ENCODE assay signal across 8 cellular contexts in the genomic region with DNA sequence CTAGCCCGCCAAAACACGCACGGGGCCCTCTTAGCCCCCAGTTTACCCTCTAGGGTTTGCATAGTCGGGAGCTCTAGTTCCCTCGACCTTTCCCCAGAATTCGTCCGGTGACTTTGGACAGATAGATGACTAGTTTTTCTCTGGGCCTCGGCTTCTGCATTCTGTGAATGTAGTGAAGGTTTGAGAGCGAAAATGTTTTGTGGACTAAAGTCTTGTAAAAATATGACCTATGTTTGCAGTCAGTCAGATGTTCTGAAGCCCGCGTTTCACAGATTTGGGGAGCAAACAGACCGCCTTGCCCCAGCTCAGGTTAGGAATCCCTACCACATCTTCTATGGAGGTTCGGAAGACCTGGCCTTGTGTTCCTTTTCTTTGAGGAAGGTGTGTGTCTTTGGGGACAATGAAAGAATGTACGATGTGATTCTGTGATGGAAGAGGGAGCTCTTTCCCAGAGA. TPM values are rescaled to one million over a fixed set of nuclear protein-coding genes. Genes with fewer than 3 reads are reported as not detected.
DNase-seq lines count a peak whose midpoint lies in the region; ATAC-seq lines count a peak whose summit lies in the region.

No MANE protein-coding gene starts in this region.

- peaks cover 21% of the 10 kb centered on the region for H3K36me3 Mint-ChIP-seq in activated CD8-positive, alpha-beta T cell treated with anti-CD3 and anti-CD28 coated beads, Interleukin-2, amount 10 ng/mL, durations not matched to agents 7 days and 5 days (ENCODE audit: low read depth)

- no peak for ATAC-seq in activated CD8-positive, alpha-beta T cell treated with anti-CD3 and anti-CD28 coated beads, Interleukin-2, amount 10 ng/mL, durations not matched to agents 7 days and 5 days
- no peak for ATAC-seq in GM21723 (IDR thresholded peaks at IDR 0.05; ENCODE audit: unreplicated experiment)

- CTCF ChIA-PET in activated CD8-positive, alpha-beta T cell treated with anti-CD3 and anti-CD28 coated beads, Interleukin-2, amount 10 ng/mL, durations not matched to agents 7 days and 5 days (lab: Charles Lee), result interaction anchor here (0.8 to 2.7 kb wide), 6 partner anchors 37 to 59 kb away, joined by 3 to 23 read pairs (median 10); a partner anchor contains a TSS

- peak overlapping the region; percentile 79 for H3K4me3 ChIP-seq in iPS-18a (ENCODE audit: low read length)
- peak overlapping the region; percentile 90 to 96 for H3K4me3 ChIP-seq in stomach smooth muscle (ENCODE audit: low read length in 2 of 2)

- peak overlapping the region; percentile 81 for H3K9ac ChIP-seq in iPS-18a (ENCODE audit: low read length)
- peak overlapping the region; percentile 98 for H3K9ac ChIP-seq in stomach smooth muscle (ENCODE audit: low read length in 2 of 2)

- peak overlapping the region; percentile 99 for H3K27ac Mint-ChIP-seq in activated CD8-positive, alpha-beta T cell treated with anti-CD3 and anti-CD28 coated beads, Interleukin-2, amount 10 ng/mL, durations not matched to agents 7 days and 5 days

- H3K9me3 ChIP-seq in iPS-18a (ENCODE audit: control insufficient read depth, low read depth, low read length), result no peaks in the 10 kb centered on the region
- H3K9me3 ChIP-seq in stomach smooth muscle (ENCODE audit: control insufficient read depth in 2 of 2, low read length in 2 of 2), result no peaks in the 10 kb centered on the region

- H3K27ac ChIP-seq in iPS-18a (ENCODE audit: low read length), result peak overlapping the region; percentile 99
- peak overlapping the region; percentile 98 for H3K27ac ChIP-seq in stomach smooth muscle (ENCODE audit: low read length)

- H3K4me1 ChIP-seq in iPS-18a (ENCODE audit: control insufficient read depth, low read depth, low read length) (peaks cover 20% of the 10 kb centered on the region), stomach smooth muscle (ENCODE audit: control insufficient read depth, insufficient read depth, low read length) (peaks cover 35% of the 10 kb centered on the region)

- H3K27me3 ChIP-seq in iPS-18a (ENCODE audit: control insufficient read depth, insufficient read depth, low read length) (no peaks in the 10 kb centered on the region), stomach smooth muscle (ENCODE audit: control insufficient read depth in 1 of 2, insufficient read depth in 2 of 2, low read length in 2 of 2) (no peaks in the 10 kb centered on the region)

- peaks cover 13% of the 10 kb centered on the region for H3K36me3 ChIP-seq in iPS-18a (ENCODE audit: control insufficient read depth, low read depth, low read length)
- peaks cover 0 to 6% of the 10 kb centered on the region in 2 donors for H3K36me3 ChIP-seq in stomach smooth muscle (ENCODE audit: control insufficient read depth in 2 of 2, insufficient read depth in 2 of 2, low read length in 2 of 2)

- no peaks in the 10 kb centered on the region for H3K27me3 Mint-ChIP-seq in activated CD8-positive, alpha-beta T cell treated with anti-CD3 and anti-CD28 coated beads, Interleukin-2, amount 10 ng/mL, durations not matched to agents 7 days and 5 days (ENCODE audit: low read depth)

- peaks cover 52% of the 10 kb centered on the region for H3K4me1 Mint-ChIP-seq in activated CD8-positive, alpha-beta T cell treated with anti-CD3 and anti-CD28 coated beads, Interleukin-2, amount 10 ng/mL, durations not matched to agents 7 days and 5 days (ENCODE audit: low read depth)

- DNase-seq in NCI-H82 (lab: John Stamatoyannopoulos, UW), result peak; percentile 54
- DNase-seq in NCI-H82 treated with DMSO at 0.1 percent for 48 hours (lab: John Stamatoyannopoulos, UW; ENCODE audit: unreplicated experiment), result no peak
- no peak for DNase-seq in activated CD8-positive, alpha-beta T cell treated with anti-CD3 and anti-CD28 coated beads, Interleukin-2, amount 10 ng/mL, durations not matched to agents 7 days and 5 days
- DNase-seq in C1 segment of cervical spinal cord (lab: John Stamatoyannopoulos, UW), result no peak
- no peak for DNase-seq in GM19238 (ENCODE audit: insufficient read length, low spot score)

- no peaks in the 10 kb centered on the region for H3K9me3 Mint-ChIP-seq in activated CD8-positive, alpha-beta T cell treated with anti-CD3 and anti-CD28 coated beads, Interleukin-2, amount 10 ng/mL, durations not matched to agents 7 days and 5 days (ENCODE audit: insufficient read depth)

- POLR2A ChIA-PET in activated CD8-positive, alpha-beta T cell treated with anti-CD3 and anti-CD28 coated beads, Interleukin-2, amount 10 ng/mL, durations not matched to agents 7 days and 5 days (lab: Charles Lee), result interaction anchor here (0.5 to 2.5 kb wide), 13 partner anchors 9 to 617 kb away, joined by 3 to 30 read pairs (median 5); a partner anchor contains a TSS

- peak overlapping the region; percentile 94 for H3K4me3 Mint-ChIP-seq in activated CD8-positive, alpha-beta T cell treated with anti-CD3 and anti-CD28 coated beads, Interleukin-2, amount 10 ng/mL, durations not matched to agents 7 days and 5 days

RNA-seq across cellular contexts. Expression of a gene that starts 0.4 kb away (rescaled TPM):
- total RNA-seq in activated CD8-positive, alpha-beta T cell treated with anti-CD3 and anti-CD28 coated beads, Interleukin-2, amount 10 ng/mL, durations not matched to agents 7 days and 5 days, result 100 to 1,000 TPM; 333 to 343 TPM

RNA-seq across cellular contexts. Expression of a gene that starts 0.5 kb away (rescaled TPM):
- 10 to 100 TPM; 32.6 to 33.9 TPM for total RNA-seq in activated CD8-positive, alpha-beta T cell treated with anti-CD3 and anti-CD28 coated beads, Interleukin-2, amount 10 ng/mL, durations not matched to agents 7 days and 5 days

RNA-seq across cellular contexts. Expression of a gene that starts 36.7 kb away (rescaled TPM):
- total RNA-seq in activated CD8-positive, alpha-beta T cell treated with anti-CD3 and anti-CD28 coated beads, Interleukin-2, amount 10 ng/mL, durations not matched to agents 7 days and 5 days, result 10 to 100 TPM; 22.3 to 22.5 TPM

RNA-seq across cellular contexts. Expression of a gene that starts 56.3 kb away (rescaled TPM):
- 10 to 100 TPM; 59.3 to 63.9 TPM for total RNA-seq in activated CD8-positive, alpha-beta T cell treated with anti-CD3 and anti-CD28 coated beads, Interleukin-2, amount 10 ng/mL, durations not matched to agents 7 days and 5 days
